ENCODE assay signal across 1 cellular context in genomic region chr21:44709426-44710293, GRCh38.
TF ChIP-seq lines count a peak whose summit lies in the region.

No MANE protein-coding gene starts in this region.

TF ChIP-seq in H1, 55 proteins besides CTCF, POLR2A, EP300 and RAD21:
- no peak for TF ChIP-seq JUN (IDR thresholded peaks at IDR 0.05; ENCODE audit: low read depth, low read length)
- peak; percentile 91 for TF ChIP-seq SUZ12 (IDR thresholded peaks at IDR 0.05; ENCODE audit: low read length)
- no peak for TF ChIP-seq NRF1 (IDR thresholded peaks at IDR 0.05; ENCODE audit: low read depth, low read length)
- TF ChIP-seq EZH2 (IDR thresholded peaks at IDR 0.05; ENCODE audit: low read depth, low read length, severe bottlenecking), result peak; percentile 87
- no peak for TF ChIP-seq TEAD4 (IDR thresholded peaks at IDR 0.05; ENCODE audit: low read depth, low read length)
- peak; percentile 34 for TF ChIP-seq KDM4A (IDR thresholded peaks at IDR 0.05; ENCODE audit: low read depth, low read length, severe bottlenecking)
- TF ChIP-seq RNF2 (IDR thresholded peaks at IDR 0.05; ENCODE audit: borderline replicate concordance, low read depth, low read length, missing control alignments, poor library complexity, severe bottlenecking), result peak; percentile 52
TF ChIP-seq in H1: peak in this region for 4.
